In the genomic region with DNA sequence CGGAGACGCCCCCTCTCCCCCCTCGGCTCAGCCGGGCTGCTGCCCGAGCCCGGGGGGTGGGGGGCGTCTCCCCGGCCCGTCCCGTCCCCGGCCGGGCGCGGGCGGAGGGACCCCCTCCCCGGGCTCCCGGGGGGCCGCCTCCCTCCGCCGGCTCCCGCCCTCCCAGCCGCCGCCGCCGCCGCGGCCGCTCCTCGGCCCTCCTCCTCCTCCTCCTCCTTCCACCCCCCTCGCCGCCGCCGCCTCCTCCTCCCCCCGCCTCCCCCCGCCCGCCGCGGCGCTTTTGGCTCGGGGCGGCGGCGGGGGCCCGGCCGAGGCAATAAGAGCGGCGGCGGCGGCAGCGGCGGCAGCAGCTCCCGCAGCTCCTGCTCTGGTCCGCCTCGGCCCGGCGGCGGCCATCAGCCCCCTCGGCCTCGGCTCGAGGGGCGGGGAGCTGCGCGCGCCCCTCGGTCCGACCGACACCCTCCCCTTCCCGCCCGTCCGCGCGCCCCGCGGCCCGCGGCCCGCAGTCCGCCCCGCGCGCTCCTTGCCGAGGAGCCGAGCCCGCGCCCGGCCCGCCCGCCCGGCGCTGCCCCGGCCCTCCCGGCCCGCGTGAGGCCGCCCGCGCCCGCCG, we compare ENCODE assay signal across 8 cellular contexts. TPM values are rescaled to one million over a fixed set of nuclear protein-coding genes. Genes with fewer than 3 reads are reported as not detected.
DNase-seq lines count a peak whose midpoint lies in the region; ATAC-seq and TF ChIP-seq lines count a peak whose summit lies in the region.

No MANE protein-coding gene starts in this region.

- no peak overlapping the region for H2BK15ac ChIP-seq in neuronal stem cell (ENCODE audit: low read length)

- H3K18ac ChIP-seq in neuronal stem cell (ENCODE audit: low read length) = peak overlapping the region; percentile 100

- H2BK5ac ChIP-seq in neuronal stem cell (ENCODE audit: low read length) = peak overlapping the region; percentile 90

- peak overlapping the region; percentile 79 to 98 (median 88) for H3K4me3 ChIP-seq in Peyer's patch
- H3K4me3 ChIP-seq in foreskin fibroblast (ENCODE audit: low read depth in 1 of 2, low read length in 2 of 2) = peak overlapping the region; percentile 83 to 84
- H3K4me3 ChIP-seq in neuronal stem cell (ENCODE audit: low read length in 2 of 2) = peak overlapping the region; percentile 91 to 93
- H3K4me3 ChIP-seq in testis = peak overlapping the region; percentile 85 to 95

- H3K36me3 ChIP-seq in Peyer's patch = no peaks in the 10 kb centered on the region
- H3K36me3 ChIP-seq in neuronal stem cell (replicated peaks in 1 of 2; ENCODE audit: control insufficient read depth in 2 of 2, insufficient read depth in 2 of 2, low read length in 2 of 2) = peaks cover 2 to 28% of the 10 kb centered on the region in 2 donors
- no peaks in the 10 kb centered on the region for H3K36me3 ChIP-seq in testis (ENCODE audit: low read depth, missing control alignments)

- peak; percentile 17 for ATAC-seq in HG03095 (IDR thresholded peaks at IDR 0.05; ENCODE audit: unreplicated experiment)

- H3K9me3 ChIP-seq in Peyer's patch = no peaks in the 10 kb centered on the region
- peaks cover 0 to 2% of the 10 kb centered on the region in 2 donors for H3K9me3 ChIP-seq in neuronal stem cell (replicated peaks in 1 of 2; ENCODE audit: control insufficient read depth in 2 of 2, insufficient read depth in 1 of 2, low read depth in 1 of 2, low read length in 2 of 2)
- H3K9me3 ChIP-seq in testis = no peaks in the 10 kb centered on the region

- peaks cover 0 to 28% (median 12%) of the 10 kb centered on the region in 4 donors for H3K4me1 ChIP-seq in Peyer's patch
- H3K4me1 ChIP-seq in neuronal stem cell (ENCODE audit: control insufficient read depth in 2 of 2, insufficient read depth in 1 of 2, low read depth in 1 of 2, low read length in 2 of 2) = peaks cover 12 to 28% of the 10 kb centered on the region in 2 donors
- peaks cover 29% of the 10 kb centered on the region for H3K4me1 ChIP-seq in testis

- H3K27me3 ChIP-seq in Peyer's patch (no peaks in the 10 kb centered on the region), neuronal stem cell (ENCODE audit: control insufficient read depth in 3 of 3, insufficient read depth in 3 of 3, low read depth in 1 of 3, low read length in 3 of 3) (no peaks in the 10 kb centered on the region), testis (no peaks in the 10 kb centered on the region)

- H3K4ac ChIP-seq in neuronal stem cell (ENCODE audit: low read length) = no peak overlapping the region

- H2AFZ ChIP-seq in neuronal stem cell (ENCODE audit: low read length) = peak overlapping the region; percentile 90

- peaks cover 8% of the 10 kb centered on the region for H3K79me1 ChIP-seq in neuronal stem cell (ENCODE audit: low read depth, low read length)

- peak overlapping the region; percentile 84 for H2AK5ac ChIP-seq in neuronal stem cell (ENCODE audit: low read depth, low read length)

- H3K27ac ChIP-seq in Peyer's patch (peak overlapping the region; percentile 95 to 99 (median 98)), neuronal stem cell (replicated peaks; ENCODE audit: low read length) (peak overlapping the region; percentile 97), testis (peak overlapping the region; percentile 94 to 99)

- H3K14ac ChIP-seq in neuronal stem cell (ENCODE audit: low read length) = no peak overlapping the region

- no peak overlapping the region for H2BK120ac ChIP-seq in neuronal stem cell (ENCODE audit: low read depth, low read length)

- no peak overlapping the region for H4K8ac ChIP-seq in neuronal stem cell (ENCODE audit: low read depth, low read length)

- intact Hi-C loops in testis (cut with DNase I; ENCODE audit: low total_unique reads) = loop anchor here (5.0 kb wide), 1 partner anchor 91 kb away; the partner anchor contains the start of gene NELFCD

- H3K23ac ChIP-seq in neuronal stem cell (ENCODE audit: low read depth, low read length, poor library complexity) = peak overlapping the region; percentile 96

- H3K9ac ChIP-seq in neuronal stem cell (ENCODE audit: low read depth, low read length, poor library complexity) = peak overlapping the region; percentile 94

- TF ChIP-seq CTCF in Peyer's patch (IDR thresholded peaks at IDR 0.05) (no peak), foreskin fibroblast (IDR thresholded peaks at IDR 0.05; ENCODE audit: low read depth, low read length) (no peak), testis (IDR thresholded peaks at IDR 0.05) (no peak)

- DNase-seq in DMS53 (lab: John Stamatoyannopoulos, UW) = peak; percentile 61
- DNase-seq in DMS53 treated with DMSO at 0.1 percent for 48 hours (lab: John Stamatoyannopoulos, UW; ENCODE audit: unreplicated experiment) = no peak
- peak; percentile 79 to 91 (median 86) for DNase-seq in Peyer's patch
- DNase-seq in activated effector memory CD4-positive, alpha-beta T cell treated with Interleukin-2 at 50 U/mL for 16 hours = peak; percentile 68
- DNase-seq in foreskin fibroblast = peak; percentile 64 to 87
- DNase-seq in neuronal stem cell (ENCODE audit: low spot score) = peak; percentile 85
- DNase-seq in testis = peak; percentile 77

- H2BK12ac ChIP-seq in neuronal stem cell (ENCODE audit: low read length) = no peak overlapping the region

- H4K91ac ChIP-seq in neuronal stem cell (ENCODE audit: low read depth, low read length, poor library complexity) = no peak overlapping the region

- TF ChIP-seq POLR2A in Peyer's patch (IDR thresholded peaks at IDR 0.05) = peak in 1 of 2 donors; percentile 71
- no peak for TF ChIP-seq POLR2A in testis (IDR thresholded peaks at IDR 0.05)

- no CpG with 5 or more reads among the region's 99 CpGs for WGBS in neuronal stem cell (ENCODE audit: extremely low coverage in 2 of 2, insufficient read length in 2 of 2, insufficient replicate concordance in 1 of 2), 2 donors
- WGBS in testis, 2 donors = 0% methylated on average over 13 to 33 of the region's 99 CpGs

- peak overlapping the region; percentile 86 for H3K4me2 ChIP-seq in neuronal stem cell (ENCODE audit: insufficient read depth, low read length, poor library complexity, severe bottlenecking)

RNA-seq across cellular contexts. Expression of gene GNAS, which starts 38.7 kb away (rescaled TPM):
- total RNA-seq in Peyer's patch (100 to 1,000 TPM; 382 to 889 (median 658) TPM), testis (100 to 1,000 TPM; 880 to 885 TPM)
- polyA plus RNA-seq in neuronal stem cell (2013, experiment 1 of 2) = 1,720 TPM
- 1,692 TPM for polyA plus RNA-seq in neuronal stem cell (2013, experiment 2 of 2)
- 716 TPM for polyA plus RNA-seq in testis (ENCODE audit: insufficient read depth, low read depth, low replicate concordance)

RNA-seq across cellular contexts. Expression of gene GNAS-AS1, which starts 40.5 kb away (rescaled TPM):
- 1 to 10 TPM in 1 of 4 donors, under 1 TPM in 1, not detected in 2; 0.67 to 1.3 TPM for total RNA-seq in Peyer's patch
- 1.7 TPM for polyA plus RNA-seq in neuronal stem cell (2013, experiment 1 of 2)
- polyA plus RNA-seq in neuronal stem cell (2013, experiment 2 of 2) = 1.9 TPM
- 1 to 10 TPM; 3.5 to 4.4 TPM for total RNA-seq in testis
- 1.1 TPM for polyA plus RNA-seq in testis (ENCODE audit: insufficient read depth, low read depth, low replicate concordance)
